ENCODE assay signal across 1 cellular context in the genomic region with DNA sequence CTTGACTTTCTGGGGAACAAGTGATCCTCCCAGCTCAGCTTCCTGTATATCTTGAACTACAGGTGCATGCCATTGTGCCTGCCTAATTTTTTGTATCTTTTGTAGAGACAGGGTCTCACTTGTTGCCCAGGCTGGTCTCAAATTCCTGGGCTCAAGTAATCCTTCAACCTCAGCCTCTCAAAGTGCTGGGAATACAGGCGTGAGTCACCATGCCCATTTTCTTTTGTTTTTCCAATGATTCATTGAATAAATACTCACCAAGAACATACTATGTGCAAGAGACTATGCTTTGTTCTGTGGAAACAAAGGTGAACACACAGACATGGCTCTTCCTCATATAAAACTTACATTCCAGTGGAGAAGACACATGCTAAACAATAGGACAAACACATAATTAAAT.
TF ChIP-seq lines count a peak whose summit lies in the region.

No MANE protein-coding gene starts in this region.

TF ChIP-seq in WTC11, 78 proteins besides CTCF, POLR2A, EP300 and RAD21 (continued from another document):
- TF ChIP-seq, protein P1, sequence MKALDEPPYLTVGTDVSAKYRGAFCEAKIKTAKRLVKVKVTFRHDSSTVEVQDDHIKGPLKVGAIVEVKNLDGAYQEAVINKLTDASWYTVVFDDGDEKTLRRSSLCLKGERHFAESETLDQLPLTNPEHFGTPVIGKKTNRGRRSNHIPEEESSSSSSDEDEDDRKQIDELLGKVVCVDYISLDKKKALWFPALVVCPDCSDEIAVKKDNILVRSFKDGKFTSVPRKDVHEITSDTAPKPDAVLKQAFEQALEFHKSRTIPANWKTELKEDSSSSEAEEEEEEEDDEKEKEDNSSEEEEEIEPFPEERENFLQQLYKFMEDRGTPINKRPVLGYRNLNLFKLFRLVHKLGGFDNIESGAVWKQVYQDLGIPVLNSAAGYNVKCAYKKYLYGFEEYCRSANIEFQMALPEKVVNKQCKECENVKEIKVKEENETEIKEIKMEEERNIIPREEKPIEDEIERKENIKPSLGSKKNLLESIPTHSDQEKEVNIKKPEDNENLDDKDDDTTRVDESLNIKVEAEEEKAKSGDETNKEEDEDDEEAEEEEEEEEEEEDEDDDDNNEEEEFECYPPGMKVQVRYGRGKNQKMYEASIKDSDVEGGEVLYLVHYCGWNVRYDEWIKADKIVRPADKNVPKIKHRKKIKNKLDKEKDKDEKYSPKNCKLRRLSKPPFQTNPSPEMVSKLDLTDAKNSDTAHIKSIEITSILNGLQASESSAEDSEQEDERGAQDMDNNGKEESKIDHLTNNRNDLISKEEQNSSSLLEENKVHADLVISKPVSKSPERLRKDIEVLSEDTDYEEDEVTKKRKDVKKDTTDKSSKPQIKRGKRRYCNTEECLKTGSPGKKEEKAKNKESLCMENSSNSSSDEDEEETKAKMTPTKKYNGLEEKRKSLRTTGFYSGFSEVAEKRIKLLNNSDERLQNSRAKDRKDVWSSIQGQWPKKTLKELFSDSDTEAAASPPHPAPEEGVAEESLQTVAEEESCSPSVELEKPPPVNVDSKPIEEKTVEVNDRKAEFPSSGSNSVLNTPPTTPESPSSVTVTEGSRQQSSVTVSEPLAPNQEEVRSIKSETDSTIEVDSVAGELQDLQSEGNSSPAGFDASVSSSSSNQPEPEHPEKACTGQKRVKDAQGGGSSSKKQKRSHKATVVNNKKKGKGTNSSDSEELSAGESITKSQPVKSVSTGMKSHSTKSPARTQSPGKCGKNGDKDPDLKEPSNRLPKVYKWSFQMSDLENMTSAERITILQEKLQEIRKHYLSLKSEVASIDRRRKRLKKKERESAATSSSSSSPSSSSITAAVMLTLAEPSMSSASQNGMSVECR (CRISPR knock-in tag; IDR thresholded peaks at IDR 0.05; ENCODE audit: borderline replicate concordance), result no peak
- TF ChIP-seq ZNF317 (CRISPR knock-in tag; IDR thresholded peaks at IDR 0.05; ENCODE audit: borderline replicate concordance, low read depth) (no peak), TCF7 (CRISPR knock-in tag; IDR thresholded peaks at IDR 0.05; ENCODE audit: low read depth) (no peak), ZNF423 (CRISPR knock-in tag; IDR thresholded peaks at IDR 0.05) (no peak), RELA (CRISPR knock-in tag; IDR thresholded peaks at IDR 0.05; ENCODE audit: borderline replicate concordance) (no peak), ZNF232 (CRISPR knock-in tag; IDR thresholded peaks at IDR 0.05) (no peak), ZNF671 (CRISPR knock-in tag; IDR thresholded peaks at IDR 0.05) (no peak)
- TF ChIP-seq, protein P2, sequence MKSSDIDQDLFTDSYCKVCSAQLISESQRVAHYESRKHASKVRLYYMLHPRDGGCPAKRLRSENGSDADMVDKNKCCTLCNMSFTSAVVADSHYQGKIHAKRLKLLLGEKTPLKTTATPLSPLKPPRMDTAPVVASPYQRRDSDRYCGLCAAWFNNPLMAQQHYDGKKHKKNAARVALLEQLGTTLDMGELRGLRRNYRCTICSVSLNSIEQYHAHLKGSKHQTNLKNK (CRISPR knock-in tag; IDR thresholded peaks at IDR 0.05), result no peak
- TF ChIP-seq, protein P3, sequence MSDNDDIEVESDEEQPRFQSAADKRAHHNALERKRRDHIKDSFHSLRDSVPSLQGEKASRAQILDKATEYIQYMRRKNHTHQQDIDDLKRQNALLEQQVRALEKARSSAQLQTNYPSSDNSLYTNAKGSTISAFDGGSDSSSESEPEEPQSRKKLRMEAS (CRISPR knock-in tag; IDR thresholded peaks at IDR 0.05), result no peak
- TF ChIP-seq, protein P4, sequence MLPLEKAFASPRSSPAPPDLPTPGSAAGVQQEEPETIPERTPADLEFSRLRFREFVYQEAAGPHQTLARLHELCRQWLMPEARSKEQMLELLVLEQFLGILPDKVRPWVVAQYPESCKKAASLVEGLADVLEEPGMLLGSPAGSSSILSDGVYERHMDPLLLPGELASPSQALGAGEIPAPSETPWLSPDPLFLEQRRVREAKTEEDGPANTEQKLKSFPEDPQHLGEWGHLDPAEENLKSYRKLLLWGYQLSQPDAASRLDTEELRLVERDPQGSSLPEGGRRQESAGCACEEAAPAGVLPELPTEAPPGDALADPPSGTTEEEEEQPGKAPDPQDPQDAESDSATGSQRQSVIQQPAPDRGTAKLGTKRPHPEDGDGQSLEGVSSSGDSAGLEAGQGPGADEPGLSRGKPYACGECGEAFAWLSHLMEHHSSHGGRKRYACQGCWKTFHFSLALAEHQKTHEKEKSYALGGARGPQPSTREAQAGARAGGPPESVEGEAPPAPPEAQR (CRISPR knock-in tag; IDR thresholded peaks at IDR 0.05), result no peak
